ENCODE assay signal across 19 cellular contexts in the genomic region with DNA sequence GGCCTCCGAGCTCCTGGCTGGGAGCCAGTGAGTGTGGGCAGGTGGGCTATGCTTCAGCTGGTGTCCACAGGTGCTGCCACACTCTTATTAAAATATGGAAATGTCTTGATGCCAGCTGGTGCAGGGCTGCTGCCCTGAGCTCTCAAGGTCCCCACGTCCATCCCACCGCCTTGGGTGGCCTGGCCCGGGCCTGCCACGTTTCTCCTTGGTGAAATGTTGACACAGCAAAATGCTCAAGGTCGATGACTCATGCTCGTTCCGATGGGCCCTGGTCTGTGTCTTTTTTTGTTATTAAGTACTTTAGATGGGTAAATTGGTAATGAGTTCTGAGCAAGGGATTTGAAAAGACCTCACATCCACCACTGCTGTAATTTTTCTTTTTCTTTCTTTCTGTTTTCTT.
DNase-seq lines count a peak whose midpoint lies in the region; ATAC-seq and TF ChIP-seq lines count a peak whose summit lies in the region.
"Had no signal": no experiment of that assay in that cellular context is flagged by ENCODE, and none has a peak within 500 bp of the region (broad histone marks: within the 10 kb centered on the region; RNA-seq: fewer than 3 reads in every experiment).

No MANE protein-coding gene starts in this region.

- 54% methylated on average over 8 of the region's 8 CpGs for WGBS in esophagus muscularis mucosa
- 44 to 74% methylated on average over 8 of the region's 8 CpGs for WGBS in sigmoid colon, 2 donors

- H3K4me3 ChIP-seq in RWPE2 (ENCODE audit: severe bottlenecking) (no peak overlapping the region), esophagus muscularis mucosa (no peak overlapping the region), sigmoid colon (no peak overlapping the region)
- H3K4me3 ChIP-seq: coronary artery, heart left ventricle had no signal

- H3K27ac ChIP-seq in RWPE2 (ENCODE audit: poor library complexity, severe bottlenecking), result peak overlapping the region; percentile 100
- H3K27ac ChIP-seq in esophagus muscularis mucosa (replicated peaks in 1 of 4), result peak overlapping the region; percentile 83 to 90 (median 87)
- H3K27ac ChIP-seq in sigmoid colon, result peak overlapping the region in 3 of 4 donors; percentile 75 to 88 (median 83)
- H3K27ac ChIP-seq: C4-2B, coronary artery, heart left ventricle had no signal

- no peaks in the 10 kb centered on the region for H3K27me3 ChIP-seq in RWPE2 (ENCODE audit: insufficient read depth, poor library complexity, severe bottlenecking)
- no peaks in the 10 kb centered on the region for H3K27me3 ChIP-seq in esophagus muscularis mucosa
- no peaks in the 10 kb centered on the region for H3K27me3 ChIP-seq in sigmoid colon
- H3K27me3 ChIP-seq: heart left ventricle had no signal

- H3K4me1 ChIP-seq in RWPE2 (ENCODE audit: insufficient read depth, poor library complexity, severe bottlenecking) (peaks cover 67% of the 10 kb centered on the region), esophagus muscularis mucosa (peaks cover 6 to 57% (median 37%) of the 10 kb centered on the region in 4 donors), sigmoid colon (peaks cover 0 to 30% (median 27%) of the 10 kb centered on the region in 4 donors)

- ATAC-seq in RWPE2 (ENCODE audit: low read depth) (no peak), HG03520 (IDR thresholded peaks at IDR 0.05; ENCODE audit: unreplicated experiment) (no peak), GM18858 (IDR thresholded peaks at IDR 0.05; ENCODE audit: unreplicated experiment) (no peak)
- ATAC-seq: heart left ventricle, T-helper 17 cell had no signal

- H3K9me3 ChIP-seq in RWPE2 (ENCODE audit: severe bottlenecking) (no peaks in the 10 kb centered on the region), esophagus muscularis mucosa (no peaks in the 10 kb centered on the region), sigmoid colon (no peaks in the 10 kb centered on the region)
- H3K9me3 ChIP-seq: heart left ventricle had no signal

- DNase-seq in HCEC 1CT (peak; percentile 63), RWPE2 (ENCODE audit: low spot score) (no peak), esophagus muscularis mucosa (ENCODE audit: extremely low spot score) (no peak), sigmoid colon (no peak), dedifferentiated amniotic fluid mesenchymal stem cell (ENCODE audit: extremely low spot score) (no peak)
- DNase-seq: activated CD4-positive, CD25-positive, alpha-beta regulatory T cell; activated effector memory CD4-positive, alpha-beta T cell treated with Interleukin-2 at 50 U/mL for 16 hours; anterior cingulate cortex; DMS153; erythroblast; heart left ventricle; KG1; NCI-H1105 treated with DMSO at 0.1 percent for 48 hours; NCI-H774; T-helper 17 cell had no signal

- intact Hi-C loops in esophagus muscularis mucosa (cut with DNase I) (no loop called here), sigmoid colon (cut with DNase I) (loop anchor here (10.0 kb wide), 1 partner anchor 871 kb away; no protein-coding TSS in a partner anchor)

- TF ChIP-seq POLR2A in esophagus muscularis mucosa (IDR thresholded peaks at IDR 0.05; ENCODE audit: low read depth) (no peak), sigmoid colon (IDR thresholded peaks at IDR 0.05) (no peak)

- TF ChIP-seq EP300 in esophagus muscularis mucosa (IDR thresholded peaks at IDR 0.05) (no peak), sigmoid colon (IDR thresholded peaks at IDR 0.05) (peak in 1 of 4 donors; percentile 46)

- TF ChIP-seq CTCF in RWPE2 (IDR thresholded peaks at IDR 0.05; ENCODE audit: poor library complexity, severe bottlenecking) (no peak), esophagus muscularis mucosa (IDR thresholded peaks at IDR 0.05) (no peak), sigmoid colon (IDR thresholded peaks at IDR 0.05) (no peak)

- H3K36me3 ChIP-seq in RWPE2 (ENCODE audit: low read depth) (no peaks in the 10 kb centered on the region), esophagus muscularis mucosa (no peaks in the 10 kb centered on the region), sigmoid colon (no peaks in the 10 kb centered on the region)
- H3K36me3 ChIP-seq: heart left ventricle had no signal
